24 cellular contexts compared by ENCODE assay signal in genomic region chr15:22850055-22850454, GRCh38. TPM values are rescaled to one million over a fixed set of nuclear protein-coding genes. Genes with fewer than 3 reads are reported as not detected.
DNase-seq lines count a peak whose midpoint lies in the region; ATAC-seq, FAIRE-seq and TF ChIP-seq lines count a peak whose summit lies in the region.
"Had no signal": no experiment of that assay in that cellular context is flagged by ENCODE, and none has a peak within 500 bp of the region (broad histone marks: within the 10 kb centered on the region; RNA-seq: fewer than 3 reads in every experiment).

No MANE protein-coding gene starts in this region.

- no peaks in the 10 kb centered on the region for H3K9me3 ChIP-seq in IMR-90 (ENCODE audit: control insufficient read depth, insufficient read depth, low read length)
- H3K9me3 ChIP-seq in GM12878 (replicated peaks; ENCODE audit: control insufficient read depth, insufficient read depth, low read length), result no peaks in the 10 kb centered on the region
- no peaks in the 10 kb centered on the region for H3K9me3 ChIP-seq in CD4-positive, alpha-beta memory T cell (ENCODE audit: control insufficient read depth in 1 of 2, low read length in 2 of 2)
- no peaks in the 10 kb centered on the region for H3K9me3 ChIP-seq in neuronal stem cell (replicated peaks in 1 of 2; ENCODE audit: control insufficient read depth in 2 of 2, insufficient read depth in 1 of 2, low read depth in 1 of 2, low read length in 2 of 2)
- H3K9me3 ChIP-seq: gastrocnemius medialis, left lung, tibial nerve had no signal

- FAIRE-seq in GM12878 (lab: Jason Lieb, UNC), result no peak
- FAIRE-seq: GM18507 had no signal

- in situ Hi-C loops in IMR-90 (cut with MboI; ENCODE audit: low sequenced_read_pairs), result no loop called here
- in situ Hi-C loops in GM12878 (cut with MboI), result no loop called here

- no peak overlapping the region for H3K14ac ChIP-seq in IMR-90 (replicated peaks; ENCODE audit: low read depth, low read length)
- no peak overlapping the region for H3K14ac ChIP-seq in neuronal stem cell (ENCODE audit: low read length)

- H3K9ac ChIP-seq in IMR-90 (ENCODE audit: low read depth, low read length), result no peak overlapping the region
- no peak overlapping the region for H3K9ac ChIP-seq in GM12878 (ENCODE audit: control insufficient read depth, insufficient read depth, low read length)
- no peak overlapping the region for H3K9ac ChIP-seq in neuronal stem cell (ENCODE audit: low read depth, low read length, poor library complexity)
- H3K9ac ChIP-seq: neural progenitor cell had no signal

- peaks cover 24 to 40% of the 10 kb centered on the region in 2 donors for H3K4me1 Mint-ChIP-seq in natural killer cell treated with Interleukin-12 subunit alpha and Interleukin-12 subunit beta and Interleukin-15 and Interleukin-18, amount 100 ng/mL, for 72 hours (ENCODE audit: low read depth in 2 of 2)
- H3K4me1 Mint-ChIP-seq in CD4-positive, alpha-beta memory T cell, result peaks cover 18 to 46% (median 29%) of the 10 kb centered on the region in 4 donors

- H3K4me1 ChIP-seq in IMR-90 (ENCODE audit: control insufficient read depth, insufficient read depth, low read length) (peaks cover 7% of the 10 kb centered on the region), GM12878 (ENCODE audit: control insufficient read depth, insufficient read depth, low read length) (no peaks in the 10 kb centered on the region), neuronal stem cell (ENCODE audit: control insufficient read depth in 2 of 2, insufficient read depth in 1 of 2, low read depth in 1 of 2, low read length in 2 of 2) (peaks cover under 1 to 1% of the 10 kb centered on the region in 2 donors)
- H3K4me1 ChIP-seq in CD4-positive, alpha-beta memory T cell (ENCODE audit: insufficient read depth, low read length), result peaks cover 2% of the 10 kb centered on the region
- H3K4me1 ChIP-seq: left lung, tibial nerve had no signal

- no peak overlapping the region for H4K8ac ChIP-seq in IMR-90 (ENCODE audit: low read depth in 2 of 2, low read length in 2 of 2)
- no peak overlapping the region for H4K8ac ChIP-seq in neuronal stem cell (ENCODE audit: low read depth, low read length)

- no peak overlapping the region for H2BK120ac ChIP-seq in IMR-90 (ENCODE audit: low read depth, low read length)
- no peak overlapping the region for H2BK120ac ChIP-seq in neuronal stem cell (ENCODE audit: low read depth, low read length)

- POLR2A ChIA-PET in IMR-90 (lab: Charles Lee; ENCODE audit: unreplicated experiment), result no interaction called here
- POLR2A ChIA-PET in GM12878 (lab: Charles Lee), result no interaction called here
- POLR2A ChIA-PET in CD4-positive, alpha-beta memory T cell (lab: Charles Lee; ENCODE audit: partially characterized antibody), result no interaction called here

- DNase-seq in EH (ENCODE audit: low read depth) (peak; percentile 11), IMR-90 (peak; percentile 62), GM12878 (ENCODE audit: low read depth, low spot score) (no peak), neuronal stem cell (ENCODE audit: low spot score) (no peak), SHP77 treated with DMSO at 0.1 percent for 48 hours (lab: John Stamatoyannopoulos, UW) (no peak)
- DNase-seq in natural killer cell treated with Interleukin-12 subunit alpha and Interleukin-12 subunit beta and Interleukin-15 and Interleukin-18, amount 100 ng/mL, for 72 hours (ENCODE audit: low spot score), result no peak
- DNase-seq in CD4-positive, alpha-beta memory T cell, result no peak
- no peak for DNase-seq in stimulated activated CD4-positive, alpha-beta T cell treated with anti-CD3 and anti-CD28 coated beads, Interleukin-12 subunit alpha, Interleukin-12 subunit beta, amount 100 ng/mL, for 4 hours
- DNase-seq: COR-L47, DND-41, dorsolateral prefrontal cortex, gastrocnemius medialis, left lung, midbrain, NCI-H1694 treated with DMSO at 0.1 percent for 48 hours, NCI-H345, retina, T1000 had no signal

- TF ChIP-seq POLR2A in IMR-90 (IDR thresholded peaks at IDR 0.05; ENCODE audit: low read depth, low read length) (no peak), GM12878 (IDR thresholded peaks at IDR 0.05; ENCODE audit: low read depth, low read length) (no peak)

- RAD21 ChIA-PET in GM12878 (lab: Charles Lee; ENCODE audit: unreplicated experiment), result no interaction called here

- TF ChIP-seq RAD21 in IMR-90 (IDR thresholded peaks at IDR 0.05; ENCODE audit: low read length) (no peak), GM12878 (IDR thresholded peaks at IDR 0.05; ENCODE audit: insufficient read depth, low read depth, low read length) (no peak)

- no peak overlapping the region for H2AK5ac ChIP-seq in IMR-90 (ENCODE audit: low read depth, low read length)
- no peak overlapping the region for H2AK5ac ChIP-seq in neuronal stem cell (ENCODE audit: low read depth, low read length)

- peak; percentile 50; the same call in 1 of the 2 replicates for ATAC-seq in IMR-90 (ENCODE audit: low read depth)
- peak; percentile 63 for ATAC-seq in GM12878
- peak in 1 of 2 donors; percentile 76 for ATAC-seq in natural killer cell treated with Interleukin-12 subunit alpha and Interleukin-12 subunit beta and Interleukin-15 and Interleukin-18, amount 100 ng/mL, for 72 hours
- ATAC-seq: activated CD4-positive, CD25-positive, alpha-beta regulatory T cell treated with anti-CD3 and anti-CD28 coated beads, Interleukin-2, amount 50 U/mL, for 24 hours; gastrocnemius medialis; left lung; SK-N-SH treated with all-trans-retinoic acid at 6 μM for 48 hours had no signal

- no peak overlapping the region for H3K56ac ChIP-seq in IMR-90 (ENCODE audit: extremely low read depth, insufficient read depth, low read length)

- no TSS peak for BruUV-seq in IMR-90 (replicated peaks; lab: Mats Ljungman, UMichigan)
- TSS peak; percentile 3 for BruUV-seq in GM12878 (replicated peaks; lab: Mats Ljungman, UMichigan)

- H3K23ac ChIP-seq in IMR-90 (ENCODE audit: low read depth, low read length), result peak overlapping the region; percentile 3; the same call in 1 of the 2 replicates
- H3K23ac ChIP-seq in neuronal stem cell (ENCODE audit: low read depth, low read length, poor library complexity), result no peak overlapping the region

- H2BK5ac ChIP-seq in IMR-90 (ENCODE audit: low read depth, low read length, poor library complexity, severe bottlenecking), result no peak overlapping the region
- no peak overlapping the region for H2BK5ac ChIP-seq in neuronal stem cell (ENCODE audit: low read length)

- no peaks in the 10 kb centered on the region for H3K27me3 Mint-ChIP-seq in natural killer cell treated with Interleukin-12 subunit alpha and Interleukin-12 subunit beta and Interleukin-15 and Interleukin-18, amount 100 ng/mL, for 72 hours
- H3K27me3 Mint-ChIP-seq in CD4-positive, alpha-beta memory T cell, result no peaks in the 10 kb centered on the region
- H3K27me3 Mint-ChIP-seq: activated naive CD4-positive, alpha-beta T cell treated with anti-CD3 and anti-CD28 coated beads, Interleukin-2, amount 50 U/mL, for 24 hours had no signal

- H3K36me3 ChIP-seq in IMR-90 (ENCODE audit: control insufficient read depth, insufficient read depth, low read length) (peaks cover 22% of the 10 kb centered on the region), GM12878 (ENCODE audit: control insufficient read depth in 2 of 2, insufficient read depth in 2 of 2, low read length in 1 of 2) (peaks cover 8 to 28% of the 10 kb centered on the region in 2 experiments), neuronal stem cell (replicated peaks in 1 of 2; ENCODE audit: control insufficient read depth in 2 of 2, insufficient read depth in 2 of 2, low read length in 2 of 2) (peaks cover 6 to 85% of the 10 kb centered on the region in 2 donors)
- H3K36me3 ChIP-seq in CD4-positive, alpha-beta memory T cell (ENCODE audit: insufficient read depth, low read length), result peaks cover 13% of the 10 kb centered on the region

- H3K79me1 ChIP-seq in IMR-90 (ENCODE audit: low read depth in 1 of 2, low read length in 2 of 2), result peaks cover 37 to 48% of the 10 kb centered on the region in 2 experiments
- H3K79me1 ChIP-seq in neuronal stem cell (ENCODE audit: low read depth, low read length), result peaks cover 5% of the 10 kb centered on the region

- CTCF ChIA-PET in IMR-90 (lab: Yijun Ruan, JAX), result interaction anchor here (0.8 kb wide), 1 partner anchor 10 kb away, joined by 6 read pairs; no protein-coding TSS in a partner anchor
- CTCF ChIA-PET in GM12878 (lab: Yijun Ruan, JAX), result no interaction called here
- CTCF ChIA-PET in CD4-positive, alpha-beta memory T cell (lab: Charles Lee; ENCODE audit: partially characterized antibody), result no interaction called here

- no peak overlapping the region for H3K4me2 ChIP-seq in IMR-90 (ENCODE audit: low read depth, low read length)
- no peak overlapping the region for H3K4me2 ChIP-seq in GM12878 (ENCODE audit: control insufficient read depth, insufficient read depth)
- H3K4me2 ChIP-seq in neuronal stem cell (ENCODE audit: insufficient read depth, low read length, poor library complexity, severe bottlenecking), result no peak overlapping the region
- H3K4me2 ChIP-seq: neural progenitor cell had no signal

- no peak overlapping the region for H2BK12ac ChIP-seq in neuronal stem cell (ENCODE audit: low read length)

- TF ChIP-seq CTCF in IMR-90 (conservative IDR thresholded peaks at IDR 0.05; ENCODE audit: low read depth, low read length), result no peak
- TF ChIP-seq CTCF in GM12878 (IDR thresholded peaks at IDR 0.05 in 2 of 3, conservative IDR thresholded peaks at IDR 0.05 in 1 of 3; ENCODE audit: control insufficient read depth in 2 of 3, extremely low read depth in 1 of 3, insufficient read depth in 1 of 3, low read depth in 3 of 3, low read length in 3 of 3), result no peak

- H3K27ac ChIP-seq in IMR-90 (ENCODE audit: insufficient read depth, low read length) (no peak overlapping the region), GM12878 (ENCODE audit: control insufficient read depth, insufficient read depth) (no peak overlapping the region), neuronal stem cell (replicated peaks; ENCODE audit: low read length) (no peak overlapping the region)
- H3K27ac ChIP-seq in CD4-positive, alpha-beta memory T cell (ENCODE audit: low read depth, low read length), result no peak overlapping the region
- H3K27ac ChIP-seq: dorsolateral prefrontal cortex, gastrocnemius medialis, left lung, neural progenitor cell, tibial nerve had no signal

- peaks cover 49% of the 10 kb centered on the region for H3K79me2 ChIP-seq in GM12878 (ENCODE audit: control insufficient read depth, insufficient read depth, low read length)

- SMC1A ChIA-PET in GM12878 (lab: Charles Lee; ENCODE audit: uncharacterized antibody, unreplicated experiment), result interaction anchor here (1.3 to 1.6 kb wide), 2 partner anchors 11 to 17 kb away, joined by 3 read pairs; no protein-coding TSS in a partner anchor

- H3K4me3 Mint-ChIP-seq in natural killer cell treated with Interleukin-12 subunit alpha and Interleukin-12 subunit beta and Interleukin-15 and Interleukin-18, amount 100 ng/mL, for 72 hours, result no peak overlapping the region
- H3K4me3 Mint-ChIP-seq in CD4-positive, alpha-beta memory T cell, result no peak overlapping the region
- H3K4me3 Mint-ChIP-seq: activated naive CD4-positive, alpha-beta T cell treated with anti-CD3 and anti-CD28 coated beads, Interleukin-2, amount 50 U/mL, for 24 hours; neural progenitor cell had no signal

- no peaks in the 10 kb centered on the region for H3K27me3 ChIP-seq in IMR-90 (ENCODE audit: control insufficient read depth, insufficient read depth, low read length)
- no peaks in the 10 kb centered on the region for H3K27me3 ChIP-seq in GM12878 (replicated peaks in 1 of 2; ENCODE audit: control insufficient read depth in 2 of 2, insufficient read depth in 2 of 2, low read length in 1 of 2)
- no peaks in the 10 kb centered on the region for H3K27me3 ChIP-seq in CD4-positive, alpha-beta memory T cell (ENCODE audit: insufficient read depth, low read length)
- no peaks in the 10 kb centered on the region for H3K27me3 ChIP-seq in neuronal stem cell (ENCODE audit: control insufficient read depth in 3 of 3, insufficient read depth in 3 of 3, low read depth in 1 of 3, low read length in 3 of 3)
- H3K27me3 ChIP-seq: dorsolateral prefrontal cortex, gastrocnemius medialis, left lung, neural progenitor cell, tibial nerve had no signal

- peaks cover 5% of the 10 kb centered on the region for H3K36me3 Mint-ChIP-seq in natural killer cell treated with Interleukin-12 subunit alpha and Interleukin-12 subunit beta and Interleukin-15 and Interleukin-18, amount 100 ng/mL, for 72 hours
- peaks cover 26 to 61% of the 10 kb centered on the region in 2 donors for H3K36me3 Mint-ChIP-seq in CD4-positive, alpha-beta memory T cell

- no peak overlapping the region for H4K91ac ChIP-seq in IMR-90 (ENCODE audit: insufficient read depth, low read depth, low read length)
- H4K91ac ChIP-seq in neuronal stem cell (ENCODE audit: low read depth, low read length, poor library complexity), result no peak overlapping the region

- no peaks in the 10 kb centered on the region for H3K9me3 Mint-ChIP-seq in natural killer cell treated with Interleukin-12 subunit alpha and Interleukin-12 subunit beta and Interleukin-15 and Interleukin-18, amount 100 ng/mL, for 72 hours
- no peaks in the 10 kb centered on the region for H3K9me3 Mint-ChIP-seq in CD4-positive, alpha-beta memory T cell
- H3K9me3 Mint-ChIP-seq: activated naive CD4-positive, alpha-beta T cell treated with anti-CD3 and anti-CD28 coated beads, Interleukin-2, amount 50 U/mL, for 24 hours; neural progenitor cell had no signal

- no CpG with 5 or more reads among the region's 3 CpGs for WGBS in IMR-90 (ENCODE audit: extremely low coverage in 2 of 2, insufficient read length in 1 of 2), 2 experiments
- 33% methylated on average over 3 of the region's 3 CpGs for WGBS in GM12878 (ENCODE audit: insufficient coverage, insufficient replicate concordance, low lambda C conversion rate, missing lambda C conversion rate)
- no CpG with 5 or more reads among the region's 3 CpGs for WGBS in neuronal stem cell (ENCODE audit: extremely low coverage in 2 of 2, insufficient read length in 2 of 2, insufficient replicate concordance in 1 of 2), 2 donors

- H4K20me1 ChIP-seq in IMR-90 (ENCODE audit: insufficient read depth, low read length), result peaks cover 26% of the 10 kb centered on the region
- H4K20me1 ChIP-seq in GM12878 (ENCODE audit: control insufficient read depth, insufficient read depth), result 0 out of 2 replicates have a peak, but pooled peaks cover 3% of the 10 kb centered on the region

- peak overlapping the region; percentile 14 to 83 for H3K27ac Mint-ChIP-seq in natural killer cell treated with Interleukin-12 subunit alpha and Interleukin-12 subunit beta and Interleukin-15 and Interleukin-18, amount 100 ng/mL, for 72 hours
- peak overlapping the region in 3 of 7 donors; percentile 31 to 74 (median 66) for H3K27ac Mint-ChIP-seq in CD4-positive, alpha-beta memory T cell
- H3K27ac Mint-ChIP-seq: neural progenitor cell had no signal

- H3K4ac ChIP-seq in IMR-90 (ENCODE audit: low read depth, low read length), result no peak overlapping the region
- H3K4ac ChIP-seq in neuronal stem cell (ENCODE audit: low read length), result no peak overlapping the region

- H3K18ac ChIP-seq in IMR-90 (ENCODE audit: low read depth, low read length) (no peak overlapping the region), neuronal stem cell (ENCODE audit: low read length) (no peak overlapping the region)

- intact Hi-C loops in IMR-90 (cut with micrococcal nuclease), result no loop called here
- intact Hi-C loops in GM12878 (cut with micrococcal nuclease; ENCODE audit: unreplicated experiment), result loop anchor here (10.0 kb wide), 2 partner anchors 75 to 125 kb away; no protein-coding TSS in a partner anchor
- intact Hi-C loops in CD4-positive, alpha-beta memory T cell (cut with micrococcal nuclease), result no loop called here

- TF ChIP-seq EP300 in GM12878 (IDR thresholded peaks at IDR 0.05; ENCODE audit: borderline replicate concordance in 1 of 2, control insufficient read depth in 1 of 2, low read depth in 2 of 2, low read length in 2 of 2), result no peak

- dilution Hi-C loops in IMR-90 (cut with HindIII; ENCODE audit: low sequenced_read_pairs, unreplicated experiment), result no loop called here

- H2AK9ac ChIP-seq in IMR-90 (replicated peaks; ENCODE audit: low read depth, low read length, poor library complexity), result peak overlapping the region; percentile 51

- H3K4me3 ChIP-seq in IMR-90 (ENCODE audit: insufficient read depth, low read depth, low read length) (no peak overlapping the region), GM12878 (no peak overlapping the region), neuronal stem cell (ENCODE audit: low read length in 2 of 2) (no peak overlapping the region)
- no peak overlapping the region for H3K4me3 ChIP-seq in CD4-positive, alpha-beta memory T cell (ENCODE audit: low read length in 2 of 2)
- H3K4me3 ChIP-seq: dorsolateral prefrontal cortex, gastrocnemius medialis, left lung, neural progenitor cell, tibial nerve had no signal

- H4K5ac ChIP-seq in IMR-90 (ENCODE audit: low read depth, low read length), result no peak overlapping the region

- H2AFZ ChIP-seq in IMR-90 (replicated peaks; ENCODE audit: low read length, poor library complexity) (no peak overlapping the region), GM12878 (ENCODE audit: control insufficient read depth, low read depth, low read length) (no peak overlapping the region), neuronal stem cell (ENCODE audit: low read length) (no peak overlapping the region)
- H2AFZ ChIP-seq: neural progenitor cell had no signal

- no peak overlapping the region for H2BK15ac ChIP-seq in IMR-90 (ENCODE audit: low read depth, low read length)
- H2BK15ac ChIP-seq in neuronal stem cell (ENCODE audit: low read length), result no peak overlapping the region

- H2BK20ac ChIP-seq in IMR-90 (ENCODE audit: low read depth, low read length), result no peak overlapping the region

- peaks cover 6% of the 10 kb centered on the region; the same call in 1 of the 2 replicates for H3K9me1 ChIP-seq in IMR-90 (ENCODE audit: insufficient read depth, low read length)

RNA-seq across cellular contexts. Expression of gene NIPA2, which starts 11.6 kb away (rescaled TPM):
- total RNA-seq in IMR-90 (2012; rRNA removed) (38.0 and 78.6 TPM in 2 replicates), GM12878 (2014; rRNA removed) (111 and 133 TPM in 2 replicates), GM12878 (2014; rRNA removed; fragmentation: Illumina TruSeq; extraction: Trizol) (88.8 and 91.6 TPM in 2 replicates), GM12878 (2021) (107 and 108 TPM in 2 replicates)
- polyA plus RNA-seq in IMR-90 (2012; rRNA removed) (25.6 and 33.0 TPM in 2 replicates), GM12878 (2011; rRNA removed) (90.4 and 117 TPM in 2 replicates), GM12878 (2014; fragmentation: Illumina TruSeq; extraction: Trizol) (92.5 and 127 TPM in 2 replicates), GM12878 (2014; fragmentation: Nextera tagmentation; extraction: Ambion mirVana) (10 to 100 TPM; 24.4 to 36.3 TPM), GM12878 (2014; rRNA removed) (98.2 and 100 TPM in 2 replicates), GM12878 (2016; fragmentation: Nextera tagmentation; extraction: Ambion mirVana) (100 to 1,000 TPM; 148 to 159 TPM)
- 18.0 and 19.5 TPM in 2 replicates for polyA plus RNA-seq in IMR-90 (2012; cell fraction: cytosol; rRNA removed)
- 8.5 and 13.9 TPM in 2 replicates for polyA plus RNA-seq in IMR-90 (2012; cell fraction: nucleus; rRNA removed; ENCODE audit: low replicate concordance)
- total RNA-seq in GM12878 (2013; cell fraction: nucleolus; rRNA removed), result 103 and 122 TPM in 2 replicates
- polyA plus RNA-seq in GM12878 (2011; ENCODE audit: low read depth), result 43.2 TPM
- 41.8 and 46.8 TPM in 2 replicates for polyA plus RNA-seq in GM12878 (2011; cell fraction: cytosol; rRNA removed)
- 35.7 and 41.2 TPM in 2 replicates for polyA plus RNA-seq in GM12878 (2011; cell fraction: nucleus; rRNA removed)
- polyA plus RNA-seq in GM12878 (2012), result 48.8 and 52.2 TPM in 2 replicates
- polyA minus RNA-seq in GM12878 (2011; rRNA and poly(A)+ RNA removed), result 42.5 and 50.8 TPM in 2 replicates
- 27.1 and 33.2 TPM in 2 replicates for polyA minus RNA-seq in GM12878 (2011; cell fraction: cytosol; rRNA and poly(A)+ RNA removed)
- polyA minus RNA-seq in GM12878 (2011; cell fraction: nucleus; rRNA and poly(A)+ RNA removed), result 36.9 and 55.8 TPM in 2 replicates
- 100 to 1,000 TPM in 1 of 2 donors, 10 to 100 TPM in 1; 72.2 to 102 TPM for total RNA-seq in natural killer cell treated with Interleukin-12 subunit alpha and Interleukin-12 subunit beta and Interleukin-15 and Interleukin-18, amount 100 ng/mL, for 72 hours
- total RNA-seq in CD4-positive, alpha-beta memory T cell, result 10 to 100 TPM; 39.5 to 43.9 TPM
- polyA plus RNA-seq in CD4-positive, alpha-beta memory T cell, result 10 to 100 TPM; 49.8 to 59.3 TPM
- 33.3 TPM for polyA plus RNA-seq in neuronal stem cell (2013, experiment 1 of 2)
- polyA plus RNA-seq in neuronal stem cell (2013, experiment 2 of 2), result 33.3 TPM

Comparison
In these comparisons a context has a peak if more than half of its experiments do, and no peak if none do; other contexts are left out.
1. DNase-seq: peak in EH (single experiment) and IMR-90 (single experiment); none in GM12878 (single experiment), natural killer cell treated with Interleukin-12 subunit alpha and Interleukin-12 subunit beta and Interleukin-15 and Interleukin-18, amount 100 ng/mL, for 72 hours (single experiment), CD4-positive, alpha-beta memory T cell (0 of 5), neuronal stem cell (single experiment), SHP77 treated with DMSO at 0.1 percent for 48 hours (single experiment) and stimulated activated CD4-positive, alpha-beta T cell treated with anti-CD3 and anti-CD28 coated beads, Interleukin-12 subunit alpha, Interleukin-12 subunit beta, amount 100 ng/mL, for 4 hours (single experiment).